ENCODE assay signal across 8 cellular contexts in the genomic region with DNA sequence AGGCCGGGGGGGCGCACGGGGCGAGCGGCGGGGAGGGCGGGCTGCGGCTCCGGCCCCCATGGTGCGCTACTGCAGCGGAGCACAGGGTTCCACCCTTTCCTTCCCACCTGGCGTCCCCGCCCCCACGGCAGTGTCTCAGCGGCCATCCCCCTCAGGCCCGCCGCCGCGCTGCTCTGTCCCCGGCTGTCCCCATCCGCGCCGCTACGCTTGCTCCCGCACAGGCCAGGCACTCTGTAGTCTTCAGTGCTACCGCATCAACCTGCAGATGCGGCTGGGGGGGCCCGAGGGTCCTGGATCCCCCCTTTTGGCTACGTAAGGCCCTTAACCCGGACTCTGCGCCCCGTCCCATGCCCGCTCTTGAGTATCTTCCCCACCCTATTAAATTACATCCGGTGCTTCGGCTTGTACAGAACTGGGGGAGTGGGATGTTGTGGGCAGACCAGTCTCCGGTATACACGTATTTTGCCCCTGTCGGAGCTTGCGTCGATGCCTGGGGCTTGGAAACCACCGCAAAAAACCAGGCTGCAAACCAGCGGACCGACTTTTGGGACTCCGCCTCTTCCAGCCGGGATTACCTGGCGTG. TPM values are rescaled to one million over a fixed set of nuclear protein-coding genes. Genes with fewer than 3 reads are reported as not detected.
DNase-seq lines count a peak whose midpoint lies in the region; ATAC-seq, FAIRE-seq and TF ChIP-seq lines count a peak whose summit lies in the region.

No MANE protein-coding gene starts in this region.

- DNase-seq in GM10266 (ENCODE audit: extremely low spot score): peak; percentile 81
- peak; percentile 18 for DNase-seq in GOT3 (lab: John Stamatoyannopoulos, UW)
- DNase-seq in MV-4-11 (lab: John Stamatoyannopoulos, UW): peak; percentile 35
- DNase-seq in WTC11 (ENCODE audit: low spot score): peak; percentile 81
- peak; percentile 32 for DNase-seq in bronchial epithelial cell (ENCODE audit: low read depth)
- DNase-seq in left lung: peak; percentile 83 to 92
- DNase-seq in stimulated activated CD4-positive, alpha-beta T cell treated with anti-CD3 and anti-CD28 coated beads, TNF-alpha, amount 100 ng/mL, for 24 hours (ENCODE audit: low read depth in 3 of 3): peak; percentile 56 to 80 (median 60)
- DNase-seq in globus pallidus (ENCODE audit: low spot score): no peak

- H3K27me3 ChIP-seq in bronchial epithelial cell (ENCODE audit: control insufficient read depth, insufficient read depth, low read length) (no peaks in the 10 kb centered on the region), left lung (no peaks in the 10 kb centered on the region)

- ATAC-seq in WTC11: peak; percentile 33
- peak; percentile 64 for ATAC-seq in left lung

- peaks cover 19 to 40% of the 10 kb centered on the region in 2 donors for H3K4me1 ChIP-seq in left lung

- H3K9me3 Mint-ChIP-seq in WTC11: no peaks in the 10 kb centered on the region

- FAIRE-seq in bronchial epithelial cell (lab: Jason Lieb, UNC): no peak

- peak overlapping the region; percentile 96 for H3K4me3 Mint-ChIP-seq in WTC11

- CTCF ChIA-PET in WTC11 (lab: Charles Lee): interaction anchor here (1.0 to 3.1 kb wide), 14 partner anchors 14 to 123 kb away, joined by 3 to 18 read pairs (median 4); a partner anchor contains a TSS

- H3K4me1 Mint-ChIP-seq in WTC11: peaks cover 36% of the 10 kb centered on the region

- peak overlapping the region; percentile 98 for H3K27ac Mint-ChIP-seq in WTC11

- intact Hi-C loops in left lung (cut with DNase I): no loop called here

- H3K36me3 ChIP-seq in bronchial epithelial cell (ENCODE audit: control insufficient read depth, insufficient read depth, low read length) (peaks cover 7% of the 10 kb centered on the region), left lung (peaks cover 0 to 20% of the 10 kb centered on the region in 2 donors)

- H3K9me3 ChIP-seq in left lung: no peaks in the 10 kb centered on the region

- H3K27me3 Mint-ChIP-seq in WTC11 (ENCODE audit: low read depth): no peaks in the 10 kb centered on the region

- H3K4me3 ChIP-seq in bronchial epithelial cell (ENCODE audit: low read depth, low read length) (peak overlapping the region; percentile 65), left lung (peak overlapping the region; percentile 57 to 74)

- H3K36me3 Mint-ChIP-seq in WTC11: peaks cover 7% of the 10 kb centered on the region; the same call in 1 of the 2 replicates

- TF ChIP-seq CTCF in GM10266 (IDR thresholded peaks at IDR 0.05; ENCODE audit: control insufficient read depth, insufficient read depth, low read depth, missing control alignments) (no peak), WTC11 (IDR thresholded peaks at IDR 0.05) (no peak), bronchial epithelial cell (IDR thresholded peaks at IDR 0.05; ENCODE audit: insufficient read depth, low read length, severe bottlenecking) (no peak), left lung (IDR thresholded peaks at IDR 0.05) (no peak)

- H3K27ac ChIP-seq in left lung: peak overlapping the region; percentile 88 to 97

- POLR2A ChIA-PET in WTC11 (lab: Charles Lee): interaction anchor here (0.6 to 2.7 kb wide), 13 partner anchors 10 to 98 kb away, joined by 3 to 29 read pairs (median 6); a partner anchor contains a TSS

TF ChIP-seq in WTC11, 78 proteins besides CTCF, POLR2A, EP300 and RAD21 (continues in another document):
- peak; percentile 38; the same call in 1 of the 2 replicates for TF ChIP-seq NFE2L1 (CRISPR knock-in tag; IDR thresholded peaks at IDR 0.05)
- TF ChIP-seq, protein P1, sequence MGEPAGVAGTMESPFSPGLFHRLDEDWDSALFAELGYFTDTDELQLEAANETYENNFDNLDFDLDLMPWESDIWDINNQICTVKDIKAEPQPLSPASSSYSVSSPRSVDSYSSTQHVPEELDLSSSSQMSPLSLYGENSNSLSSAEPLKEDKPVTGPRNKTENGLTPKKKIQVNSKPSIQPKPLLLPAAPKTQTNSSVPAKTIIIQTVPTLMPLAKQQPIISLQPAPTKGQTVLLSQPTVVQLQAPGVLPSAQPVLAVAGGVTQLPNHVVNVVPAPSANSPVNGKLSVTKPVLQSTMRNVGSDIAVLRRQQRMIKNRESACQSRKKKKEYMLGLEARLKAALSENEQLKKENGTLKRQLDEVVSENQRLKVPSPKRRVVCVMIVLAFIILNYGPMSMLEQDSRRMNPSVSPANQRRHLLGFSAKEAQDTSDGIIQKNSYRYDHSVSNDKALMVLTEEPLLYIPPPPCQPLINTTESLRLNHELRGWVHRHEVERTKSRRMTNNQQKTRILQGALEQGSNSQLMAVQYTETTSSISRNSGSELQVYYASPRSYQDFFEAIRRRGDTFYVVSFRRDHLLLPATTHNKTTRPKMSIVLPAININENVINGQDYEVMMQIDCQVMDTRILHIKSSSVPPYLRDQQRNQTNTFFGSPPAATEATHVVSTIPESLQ (CRISPR knock-in tag; IDR thresholded peaks at IDR 0.05): no peak
- TF ChIP-seq, protein P2, sequence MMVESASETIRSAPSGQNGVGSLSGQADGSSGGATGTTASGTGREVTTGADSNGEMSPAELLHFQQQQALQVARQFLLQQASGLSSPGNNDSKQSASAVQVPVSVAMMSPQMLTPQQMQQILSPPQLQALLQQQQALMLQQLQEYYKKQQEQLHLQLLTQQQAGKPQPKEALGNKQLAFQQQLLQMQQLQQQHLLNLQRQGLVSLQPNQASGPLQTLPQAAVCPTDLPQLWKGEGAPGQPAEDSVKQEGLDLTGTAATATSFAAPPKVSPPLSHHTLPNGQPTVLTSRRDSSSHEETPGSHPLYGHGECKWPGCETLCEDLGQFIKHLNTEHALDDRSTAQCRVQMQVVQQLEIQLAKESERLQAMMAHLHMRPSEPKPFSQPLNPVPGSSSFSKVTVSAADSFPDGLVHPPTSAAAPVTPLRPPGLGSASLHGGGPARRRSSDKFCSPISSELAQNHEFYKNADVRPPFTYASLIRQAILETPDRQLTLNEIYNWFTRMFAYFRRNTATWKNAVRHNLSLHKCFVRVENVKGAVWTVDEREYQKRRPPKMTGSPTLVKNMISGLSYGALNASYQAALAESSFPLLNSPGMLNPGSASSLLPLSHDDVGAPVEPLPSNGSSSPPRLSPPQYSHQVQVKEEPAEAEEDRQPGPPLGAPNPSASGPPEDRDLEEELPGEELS (CRISPR knock-in tag; IDR thresholded peaks at IDR 0.05): no peak
- TF ChIP-seq, protein P3, sequence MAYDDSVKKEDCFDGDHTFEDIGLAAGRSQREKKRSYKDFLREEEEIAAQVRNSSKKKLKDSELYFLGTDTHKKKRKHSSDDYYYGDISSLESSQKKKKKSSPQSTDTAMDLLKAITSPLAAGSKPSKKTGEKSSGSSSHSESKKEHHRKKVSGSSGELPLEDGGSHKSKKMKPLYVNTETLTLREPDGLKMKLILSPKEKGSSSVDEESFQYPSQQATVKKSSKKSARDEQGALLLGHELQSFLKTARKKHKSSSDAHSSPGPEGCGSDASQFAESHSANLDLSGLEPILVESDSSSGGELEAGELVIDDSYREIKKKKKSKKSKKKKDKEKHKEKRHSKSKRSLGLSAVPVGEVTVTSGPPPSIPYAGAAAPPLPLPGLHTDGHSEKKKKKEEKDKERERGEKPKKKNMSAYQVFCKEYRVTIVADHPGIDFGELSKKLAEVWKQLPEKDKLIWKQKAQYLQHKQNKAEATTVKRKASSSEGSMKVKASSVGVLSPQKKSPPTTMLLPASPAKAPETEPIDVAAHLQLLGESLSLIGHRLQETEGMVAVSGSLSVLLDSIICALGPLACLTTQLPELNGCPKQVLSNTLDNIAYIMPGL (CRISPR knock-in tag; IDR thresholded peaks at IDR 0.05): 0 out of 2 replicates have a peak, but pooled peaks have one; percentile 26
- TF ChIP-seq, protein P4, sequence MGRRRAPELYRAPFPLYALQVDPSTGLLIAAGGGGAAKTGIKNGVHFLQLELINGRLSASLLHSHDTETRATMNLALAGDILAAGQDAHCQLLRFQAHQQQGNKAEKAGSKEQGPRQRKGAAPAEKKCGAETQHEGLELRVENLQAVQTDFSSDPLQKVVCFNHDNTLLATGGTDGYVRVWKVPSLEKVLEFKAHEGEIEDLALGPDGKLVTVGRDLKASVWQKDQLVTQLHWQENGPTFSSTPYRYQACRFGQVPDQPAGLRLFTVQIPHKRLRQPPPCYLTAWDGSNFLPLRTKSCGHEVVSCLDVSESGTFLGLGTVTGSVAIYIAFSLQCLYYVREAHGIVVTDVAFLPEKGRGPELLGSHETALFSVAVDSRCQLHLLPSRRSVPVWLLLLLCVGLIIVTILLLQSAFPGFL (CRISPR knock-in tag; IDR thresholded peaks at IDR 0.05; ENCODE audit: borderline replicate concordance): 0 out of 2 replicates have a peak, but pooled peaks have one; percentile 63
- TF ChIP-seq, protein P5, sequence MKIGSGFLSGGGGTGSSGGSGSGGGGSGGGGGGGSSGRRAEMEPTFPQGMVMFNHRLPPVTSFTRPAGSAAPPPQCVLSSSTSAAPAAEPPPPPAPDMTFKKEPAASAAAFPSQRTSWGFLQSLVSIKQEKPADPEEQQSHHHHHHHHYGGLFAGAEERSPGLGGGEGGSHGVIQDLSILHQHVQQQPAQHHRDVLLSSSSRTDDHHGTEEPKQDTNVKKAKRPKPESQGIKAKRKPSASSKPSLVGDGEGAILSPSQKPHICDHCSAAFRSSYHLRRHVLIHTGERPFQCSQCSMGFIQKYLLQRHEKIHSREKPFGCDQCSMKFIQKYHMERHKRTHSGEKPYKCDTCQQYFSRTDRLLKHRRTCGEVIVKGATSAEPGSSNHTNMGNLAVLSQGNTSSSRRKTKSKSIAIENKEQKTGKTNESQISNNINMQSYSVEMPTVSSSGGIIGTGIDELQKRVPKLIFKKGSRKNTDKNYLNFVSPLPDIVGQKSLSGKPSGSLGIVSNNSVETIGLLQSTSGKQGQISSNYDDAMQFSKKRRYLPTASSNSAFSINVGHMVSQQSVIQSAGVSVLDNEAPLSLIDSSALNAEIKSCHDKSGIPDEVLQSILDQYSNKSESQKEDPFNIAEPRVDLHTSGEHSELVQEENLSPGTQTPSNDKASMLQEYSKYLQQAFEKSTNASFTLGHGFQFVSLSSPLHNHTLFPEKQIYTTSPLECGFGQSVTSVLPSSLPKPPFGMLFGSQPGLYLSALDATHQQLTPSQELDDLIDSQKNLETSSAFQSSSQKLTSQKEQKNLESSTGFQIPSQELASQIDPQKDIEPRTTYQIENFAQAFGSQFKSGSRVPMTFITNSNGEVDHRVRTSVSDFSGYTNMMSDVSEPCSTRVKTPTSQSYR (CRISPR knock-in tag; IDR thresholded peaks at IDR 0.05): 0 out of 2 replicates have a peak, but pooled peaks have one; percentile 24
- peak; percentile 87 for TF ChIP-seq CREM (CRISPR knock-in tag; IDR thresholded peaks at IDR 0.05)

RNA-seq across cellular contexts. Expression of a gene that starts 0.6 kb away (rescaled TPM):
- total RNA-seq in WTC11 (2021) (66.0 to 86.6 TPM (median 86.0 TPM) in 3 replicates), bronchial epithelial cell (31.1 and 50.3 TPM in 2 replicates), left lung (10 to 100 TPM; 38.7 to 71.7 TPM)

RNA-seq across cellular contexts. Expression of a gene that starts 2.8 kb away (rescaled TPM):
- total RNA-seq in WTC11 (2021) (15.8 to 20.2 TPM (median 17.3 TPM) in 3 replicates), bronchial epithelial cell (13.7 and 26.6 TPM in 2 replicates), left lung (10 to 100 TPM; 23.8 to 27.1 TPM)

RNA-seq across cellular contexts. Expression of a gene that starts 7.5 kb away (rescaled TPM):
- 63.3 to 73.7 TPM (median 67.6 TPM) in 3 replicates for total RNA-seq in WTC11 (2021)
- total RNA-seq in bronchial epithelial cell: 49.5 and 50.6 TPM in 2 replicates
- total RNA-seq in left lung: 10 to 100 TPM; 67.6 to 69.6 TPM

RNA-seq across cellular contexts. Expression of a gene that starts 14.8 kb away (rescaled TPM):
- 52.1 to 62.6 TPM (median 55.0 TPM) in 3 replicates for total RNA-seq in WTC11 (2021)
- 45.6 and 57.9 TPM in 2 replicates for total RNA-seq in bronchial epithelial cell
- 10 to 100 TPM; 69.5 to 73.6 TPM for total RNA-seq in left lung

RNA-seq across cellular contexts. Expression of a gene that starts 15.9 kb away (rescaled TPM):
- total RNA-seq in WTC11 (2021) (66.6 to 80.1 TPM (median 67.7 TPM) in 3 replicates), bronchial epithelial cell (22.1 and 24.1 TPM in 2 replicates), left lung (10 to 100 TPM; 29.6 to 37.0 TPM)
